8 cellular contexts compared by ENCODE assay signal in the genomic region with DNA sequence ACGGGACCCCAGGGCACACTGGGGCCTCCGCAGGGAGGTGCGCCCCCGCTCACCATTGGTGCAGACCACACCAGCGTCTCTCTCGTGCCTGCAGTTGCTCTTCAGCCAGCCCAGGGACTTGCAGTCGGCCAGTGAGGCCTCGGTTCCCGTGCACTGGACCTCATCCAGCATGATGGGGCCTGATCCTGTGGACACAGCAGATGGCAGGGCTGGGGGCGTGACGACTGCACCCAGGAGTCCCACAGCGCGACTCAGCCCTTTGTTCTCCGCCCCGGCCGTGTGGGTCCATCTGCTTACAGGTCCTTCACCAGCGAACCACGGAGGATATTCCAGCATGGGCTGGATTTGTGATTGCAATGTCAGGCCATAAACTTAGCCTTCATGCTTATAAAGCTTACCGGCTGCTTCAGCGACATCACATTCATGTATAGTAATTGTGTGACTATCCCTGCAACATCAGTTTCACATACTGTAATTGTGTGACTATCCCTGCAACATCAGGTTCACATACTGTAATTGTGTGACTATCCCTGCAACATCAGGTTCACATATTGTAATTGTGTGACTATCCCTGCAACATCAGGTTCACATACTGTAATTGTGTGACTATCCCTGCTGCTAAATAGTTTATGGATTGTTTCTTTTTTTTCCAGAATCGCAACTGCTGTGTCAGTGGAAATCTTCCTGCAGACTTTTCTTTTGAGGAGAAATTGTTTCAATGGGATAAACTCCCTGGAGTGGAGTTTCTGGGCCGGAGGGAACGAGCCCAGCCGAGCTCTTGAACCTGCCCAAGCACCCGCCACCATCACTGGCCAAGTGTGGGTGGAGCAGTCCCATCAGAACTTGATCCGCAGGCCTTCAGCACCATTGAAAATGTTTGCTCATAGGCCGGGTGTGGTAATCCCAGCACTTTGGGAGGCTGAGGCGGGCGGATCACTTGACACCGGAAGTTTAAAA. TPM values are rescaled to one million over a fixed set of nuclear protein-coding genes. Genes with fewer than 3 reads are reported as not detected.
DNase-seq lines count a peak whose midpoint lies in the region; FAIRE-seq and TF ChIP-seq lines count a peak whose summit lies in the region.
"Had no signal": no experiment of that assay in that cellular context is flagged by ENCODE, and none has a peak within 500 bp of the region (broad histone marks: within the 10 kb centered on the region; RNA-seq: fewer than 3 reads in every experiment).

No MANE protein-coding gene starts in this region.

- H3K27me3 ChIP-seq in SJCRH30: no peaks in the 10 kb centered on the region

- H3K9me3 Mint-ChIP-seq in progenitor cell of endocrine pancreas (ENCODE audit: low read depth): no peaks in the 10 kb centered on the region

- H3K27ac ChIP-seq in SJCRH30: peak overlapping the region; percentile 11; the same call in 1 of the 2 replicates

- H3K36me3 ChIP-seq in SJCRH30: no peaks in the 10 kb centered on the region

- no peak overlapping the region for H3K4me3 Mint-ChIP-seq in progenitor cell of endocrine pancreas (ENCODE audit: low read depth)

- DNase-seq in HFF-Myc (ENCODE audit: extremely low read depth, low read depth) (peak; percentile 74), SJCRH30 (peak; percentile 78 to 80), fibroblast of villous mesenchyme (ENCODE audit: low read depth) (peak; percentile 89), progenitor cell of endocrine pancreas (ENCODE audit: low spot score, unreplicated experiment) (no peak), activated gamma-delta T cell (lab: John Stamatoyannopoulos, UW) (no peak), D721Med (ENCODE audit: insufficient read length, low spot score) (no peak)
- DNase-seq in activated CD8-positive, alpha-beta memory T cell treated with anti-CD3 and anti-CD28 coated beads, Interleukin-2, amount 50 U/mL, for 4 hours: no peak

- no peak for TF ChIP-seq CTCF in HFF-Myc (IDR thresholded peaks at IDR 0.05; ENCODE audit: low read depth, low read length, missing control alignments)
- no peak for TF ChIP-seq CTCF in fibroblast of villous mesenchyme (IDR thresholded peaks at IDR 0.05; ENCODE audit: insufficient read depth, low read depth, low read length)
- no peak for TF ChIP-seq CTCF in progenitor cell of endocrine pancreas (IDR thresholded peaks at IDR 0.05; ENCODE audit: unreplicated experiment)
- TF ChIP-seq CTCF in D721Med (IDR thresholded peaks at IDR 0.05; ENCODE audit: insufficient read depth, missing control alignments): no peak

- H3K4me1 Mint-ChIP-seq in progenitor cell of endocrine pancreas (ENCODE audit: low read depth): peaks cover 4% of the 10 kb centered on the region

- H3K27ac Mint-ChIP-seq in progenitor cell of endocrine pancreas: peak overlapping the region; percentile 69

- no peak for FAIRE-seq in D721Med (lab: Jason Lieb, UNC)

- peaks cover 2% of the 10 kb centered on the region for H3K27me3 Mint-ChIP-seq in progenitor cell of endocrine pancreas

- H3K4me3 ChIP-seq in HFF-Myc (replicated peaks; ENCODE audit: low read depth, low read length) (peak overlapping the region; percentile 5; the same call in 1 of the 2 replicates), SJCRH30 (peak overlapping the region; percentile 16), fibroblast of villous mesenchyme (ENCODE audit: low read depth, low read length) (no peak overlapping the region)

- H3K9me3 ChIP-seq in SJCRH30 (replicated peaks): no peaks in the 10 kb centered on the region

- peaks cover 27% of the 10 kb centered on the region for H3K4me1 ChIP-seq in SJCRH30

- H3K36me3 Mint-ChIP-seq in progenitor cell of endocrine pancreas (ENCODE audit: insufficient read depth): no peaks in the 10 kb centered on the region

RNA-seq across cellular contexts. Expression of a gene that starts 4.8 kb away (rescaled TPM):
- total RNA-seq in SJCRH30 (2014; rRNA removed; shearing (Covaris generic)): 140 and 142 TPM in 2 replicates
- total RNA-seq in fibroblast of villous mesenchyme: 297 and 325 TPM in 2 replicates
- total RNA-seq in progenitor cell of endocrine pancreas: 69.5 and 72.5 TPM in 2 replicates

RNA-seq across cellular contexts. Expression of a gene that starts 34.7 kb away (rescaled TPM):
- total RNA-seq in SJCRH30 (2014; rRNA removed; shearing (Covaris generic)): 89.0 and 98.6 TPM in 2 replicates
- 49.6 and 63.9 TPM in 2 replicates for total RNA-seq in fibroblast of villous mesenchyme
- 59.0 and 66.3 TPM in 2 replicates for total RNA-seq in progenitor cell of endocrine pancreas

RNA-seq across cellular contexts. Expression of a gene that starts 49.1 kb away (rescaled TPM):
- 45.7 and 48.3 TPM in 2 replicates for total RNA-seq in SJCRH30 (2014; rRNA removed; shearing (Covaris generic))
- 28.3 and 63.5 TPM in 2 replicates for total RNA-seq in fibroblast of villous mesenchyme
- 0.67 and 2.0 TPM in 2 replicates for total RNA-seq in progenitor cell of endocrine pancreas
- total RNA-seq: T-helper 1 cell treated with Interleukin-12 subunit alpha and Interleukin-12 subunit beta and Interleukin-4 antibody, amounts not matched to agents 30 ng/mL and 1 ng/mL, for 36 hours had no signal

RNA-seq across cellular contexts. Expression of a gene that starts 49.7 kb away (rescaled TPM):
- 65.6 and 66.9 TPM in 2 replicates for total RNA-seq in SJCRH30 (2014; rRNA removed; shearing (Covaris generic))
- total RNA-seq in fibroblast of villous mesenchyme: 157 and 189 TPM in 2 replicates
- 50.9 and 51.4 TPM in 2 replicates for total RNA-seq in progenitor cell of endocrine pancreas

Comparison
In these comparisons a context has a peak if more than half of its experiments do, and no peak if none do; other contexts are left out.
1. DNase-seq: peak in HFF-Myc (single experiment), SJCRH30 (2 of 2) and fibroblast of villous mesenchyme (single experiment); none in progenitor cell of endocrine pancreas (single experiment), activated gamma-delta T cell (single experiment), D721Med (single experiment) and activated CD8-positive, alpha-beta memory T cell treated with anti-CD3 and anti-CD28 coated beads, Interleukin-2, amount 50 U/mL, for 4 hours (single experiment).